In the genomic region with DNA sequence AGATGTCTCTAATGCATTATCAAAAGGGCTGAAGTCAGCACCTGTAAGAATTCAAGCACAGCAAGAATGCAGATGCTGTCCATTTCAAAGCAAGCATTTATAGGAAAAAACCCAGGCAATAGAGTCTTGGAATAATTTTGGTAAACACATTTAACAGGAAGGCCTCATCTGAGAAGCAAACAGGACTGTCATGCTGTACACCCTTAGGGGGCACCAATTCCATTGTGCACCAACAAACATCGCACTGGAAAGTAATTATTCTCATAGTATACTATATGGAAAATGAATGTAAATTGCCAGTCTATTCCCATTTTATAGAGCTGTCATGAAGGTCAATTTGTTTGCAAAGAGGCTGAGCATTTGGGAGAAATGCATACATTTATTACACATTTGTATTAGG, we compare ENCODE assay signal across 18 cellular contexts.
DNase-seq lines count a peak whose midpoint lies in the region; ATAC-seq and TF ChIP-seq lines count a peak whose summit lies in the region.
"Had no signal": no experiment of that assay in that cellular context is flagged by ENCODE, and none has a peak within 500 bp of the region (broad histone marks: within the 10 kb centered on the region; RNA-seq: fewer than 3 reads in every experiment).

No MANE protein-coding gene starts in this region.

- no peak overlapping the region for H3K27ac ChIP-seq in left ventricle myocardium inferior (replicated peaks)
- no peak overlapping the region for H3K27ac ChIP-seq in right cardiac atrium (ENCODE audit: low read length)
- H3K27ac ChIP-seq: left lung had no signal

- H3K4me3 Mint-ChIP-seq in endothelial cell (ENCODE audit: unreplicated experiment) = no peak overlapping the region
- H3K4me3 Mint-ChIP-seq: activated B cell treated with CpG ODN at 0.5 μM for 24 hours; naive thymus-derived CD8-positive, alpha-beta T cell had no signal

- H3K9me3 Mint-ChIP-seq in endothelial cell (ENCODE audit: unreplicated experiment) = no peaks in the 10 kb centered on the region
- H3K9me3 Mint-ChIP-seq: activated B cell treated with CpG ODN at 0.5 μM for 24 hours; naive thymus-derived CD8-positive, alpha-beta T cell had no signal

- H3K36me3 Mint-ChIP-seq in endothelial cell (ENCODE audit: low read depth, unreplicated experiment) = no peaks in the 10 kb centered on the region
- H3K36me3 Mint-ChIP-seq: naive thymus-derived CD8-positive, alpha-beta T cell had no signal

- H3K4me1 ChIP-seq in left ventricle myocardium inferior (no peaks in the 10 kb centered on the region), right cardiac atrium (ENCODE audit: control insufficient read depth, insufficient read depth, low read length) (no peaks in the 10 kb centered on the region)
- H3K4me1 ChIP-seq: left lung had no signal

- H3K36me3 ChIP-seq in left ventricle myocardium inferior = no peaks in the 10 kb centered on the region
- H3K36me3 ChIP-seq: left lung had no signal

- H3K9me3 ChIP-seq in left ventricle myocardium inferior (replicated peaks) (no peaks in the 10 kb centered on the region), right cardiac atrium (ENCODE audit: control insufficient read depth, low read length) (no peaks in the 10 kb centered on the region)
- H3K9me3 ChIP-seq: left lung had no signal

- intact Hi-C loops in left ventricle myocardium inferior (cut with micrococcal nuclease) (no loop called here), right cardiac atrium (cut with DNase I) (no loop called here)

- no peaks in the 10 kb centered on the region for H3K4me1 Mint-ChIP-seq in endothelial cell (ENCODE audit: unreplicated experiment)

- H3K4me3 ChIP-seq in left ventricle myocardium inferior (no peak overlapping the region), right cardiac atrium (ENCODE audit: low read length) (no peak overlapping the region)
- H3K4me3 ChIP-seq: GM12878, left lung had no signal

- in situ Hi-C loops in GM13977 (cut with MboI; ENCODE audit: low pct_unique_long_range_greater_than_20kb, low sequenced_read_pairs, unreplicated experiment) = no loop called here

- TF ChIP-seq CTCF in left ventricle myocardium inferior (IDR thresholded peaks at IDR 0.05; ENCODE audit: borderline replicate concordance) (peak; percentile 15), endothelial cell (IDR thresholded peaks at IDR 0.05; ENCODE audit: unreplicated experiment) (peak; percentile 15), GM13977 (IDR thresholded peaks at IDR 0.05; ENCODE audit: extremely low read depth, insufficient read depth, missing control alignments) (no peak)

- no peak for ATAC-seq in right cardiac atrium
- ATAC-seq in GM19397 (IDR thresholded peaks at IDR 0.05; ENCODE audit: unreplicated experiment) = no peak
- ATAC-seq: GM12878; left lung; naive thymus-derived CD8-positive, alpha-beta T cell; sciatic nerve had no signal

- DNase-seq in left ventricle myocardium inferior = no peak
- no peak for DNase-seq in right cardiac atrium
- DNase-seq in NCI-H69 (lab: John Stamatoyannopoulos, UW) = peak; percentile 45
- no peak for DNase-seq in endothelial cell (ENCODE audit: low spot score)
- no peak for DNase-seq in germinal center (ENCODE audit: low spot score)
- DNase-seq in GM13977 (ENCODE audit: low spot score) = no peak
- no peak for DNase-seq in NCI-H2171 (lab: John Stamatoyannopoulos, UW)
- DNase-seq: activated B cell treated with CpG ODN at 0.5 μM for 24 hours; activated CD8-positive, alpha-beta memory T cell treated with anti-CD3 and anti-CD28 coated beads, Interleukin-2, amount 50 U/mL, for 48 hours; DMS79 treated with DMSO at 0.1 percent for 48 hours; erythroblast; left lung; NCI-H2029; stimulated activated CD4-positive, alpha-beta T cell treated with anti-CD3 and anti-CD28 coated beads, Interleukin-4, amount 100 ng/mL, for 24 hours had no signal

- no peak overlapping the region for H3K27ac Mint-ChIP-seq in endothelial cell (ENCODE audit: unreplicated experiment)
- H3K27ac Mint-ChIP-seq: activated B cell treated with CpG ODN at 0.5 μM for 24 hours; naive thymus-derived CD8-positive, alpha-beta T cell had no signal

- no peaks in the 10 kb centered on the region for H3K27me3 Mint-ChIP-seq in endothelial cell (ENCODE audit: unreplicated experiment)
- H3K27me3 Mint-ChIP-seq: activated B cell treated with CpG ODN at 0.5 μM for 24 hours; naive thymus-derived CD8-positive, alpha-beta T cell had no signal

- H3K27me3 ChIP-seq in left ventricle myocardium inferior (ENCODE audit: low read depth) (no peaks in the 10 kb centered on the region), right cardiac atrium (ENCODE audit: control insufficient read depth, insufficient read depth) (no peaks in the 10 kb centered on the region)
- H3K27me3 ChIP-seq: left lung had no signal

- WGBS in right cardiac atrium = 84% methylated on average over 1 of the region's 1 CpG
